ENCODE assay signal across 8 cellular contexts in genomic region chr9:127455299-127455992, GRCh38. TPM values are rescaled to one million over a fixed set of nuclear protein-coding genes. Genes with fewer than 3 reads are reported as not detected.
A peak's percentile ranks its signal among the peaks of the same experiment; 100 is the strongest.
DNase-seq lines count a peak whose midpoint lies in the region; ATAC-seq and TF ChIP-seq lines count a peak whose summit lies in the region.

No MANE protein-coding gene starts in this region.

- no peaks in the 10 kb centered on the region for H3K9me3 ChIP-seq in adipocyte (ENCODE audit: control insufficient read depth, low read length)

- no peak overlapping the region for H3K9ac ChIP-seq in adipocyte (ENCODE audit: low read length)

- no peak for ATAC-seq in HG02885 (IDR thresholded peaks at IDR 0.05; ENCODE audit: poor library complexity, unreplicated experiment)

- H3K9me3 Mint-ChIP-seq in nephron: no peaks in the 10 kb centered on the region

- H3K4me3 ChIP-seq in adipocyte (ENCODE audit: low read length): no peak overlapping the region

- peaks cover 36% of the 10 kb centered on the region for H3K36me3 ChIP-seq in adipocyte (ENCODE audit: control insufficient read depth, insufficient read depth, low read length, severe bottlenecking)

- no peaks in the 10 kb centered on the region for H3K27me3 ChIP-seq in adipocyte (replicated peaks; ENCODE audit: control insufficient read depth, insufficient read depth, low read length)

- DNase-seq in EH (ENCODE audit: low read depth) (peak; percentile 26), adipocyte (ENCODE audit: low read depth) (peak; percentile 4), ecto neural progenitor cell (ENCODE audit: low spot score) (no peak), occipital lobe (lab: John Stamatoyannopoulos, UW) (no peak), NCI-H510A (lab: John Stamatoyannopoulos, UW) (no peak)

- H3K27ac Mint-ChIP-seq in nephron: no peak overlapping the region

- peaks cover 8% of the 10 kb centered on the region for H3K4me1 Mint-ChIP-seq in nephron

- TF ChIP-seq CTCF in LNCAP (IDR thresholded peaks at IDR 0.05) (peak; percentile 46; the same call in 1 of the 2 replicates), nephron (IDR thresholded peaks at IDR 0.05; ENCODE audit: unreplicated experiment in 3 of 3) (no peak)

- peaks cover 8% of the 10 kb centered on the region for H3K4me1 ChIP-seq in adipocyte (ENCODE audit: control insufficient read depth, insufficient read depth, low read length)

- H3K36me3 Mint-ChIP-seq in nephron (ENCODE audit: low read depth): peaks cover 20% of the 10 kb centered on the region

- H3K27me3 Mint-ChIP-seq in nephron (ENCODE audit: low read depth): no peaks in the 10 kb centered on the region

- H3K4me3 Mint-ChIP-seq in nephron: peak overlapping the region in 2 of 3 experiments; percentile 45 to 51

RNA-seq across cellular contexts. Expression of gene LRSAM1, which starts 4.1 kb away (rescaled TPM):
- total RNA-seq in occipital lobe: 23.7 TPM

RNA-seq across cellular contexts. Expression of gene RPL12, which starts 4.2 kb away (rescaled TPM):
- total RNA-seq in occipital lobe: 798 TPM

RNA-seq across cellular contexts. Expression of gene ZNF79, which starts 31.3 kb away (rescaled TPM):
- total RNA-seq in occipital lobe: 12.8 TPM

RNA-seq across cellular contexts. Expression of gene SLC2A8, which starts 58.5 kb away (rescaled TPM):
- total RNA-seq in occipital lobe: 9.2 TPM

Comparison
In these comparisons a context has a peak if more than half of its experiments do, and no peak if none do; other contexts are left out.
1. DNase-seq: peak in EH (single experiment) and adipocyte (single experiment); none in ecto neural progenitor cell (single experiment), occipital lobe (single experiment) and NCI-H510A (single experiment).